Comparison of ENCODE assay signal across 13 cellular contexts in genomic region chr11:103898577-103899336, GRCh38.
DNase-seq lines count a peak whose midpoint lies in the region; ATAC-seq and TF ChIP-seq lines count a peak whose summit lies in the region.
"Had no signal": no experiment of that assay in that cellular context is flagged by ENCODE, and none has a peak within 500 bp of the region (broad histone marks: within the 10 kb centered on the region; RNA-seq: fewer than 3 reads in every experiment).

No MANE protein-coding gene starts in this region.

- intact Hi-C loops in left lung (cut with DNase I) = no loop called here

- no peaks in the 10 kb centered on the region for H3K9me3 ChIP-seq in left lung
- H3K9me3 ChIP-seq: lower lobe of right lung, psoas muscle, uterus had no signal

- H3K27ac ChIP-seq in left lung = no peak overlapping the region
- H3K27ac ChIP-seq: lower lobe of right lung, psoas muscle, uterus had no signal

- peak overlapping the region; percentile 55; the same call in 1 of the 2 replicates for H3K4me3 ChIP-seq in GM08714 (ENCODE audit: low read length)
- no peak overlapping the region for H3K4me3 ChIP-seq in left lung
- H3K4me3 ChIP-seq: lower lobe of right lung, psoas muscle, uterus had no signal

- H3K36me3 ChIP-seq in left lung = no peaks in the 10 kb centered on the region
- H3K36me3 ChIP-seq: lower lobe of right lung, uterus had no signal

- DNase-seq in T-helper 2 cell (no peak), left lung (no peak), kidney glomerular epithelial cell (lab: John Stamatoyannopoulos, UW) (no peak)
- no peak for DNase-seq in NK-92 treated with Interleukin-12 subunit alpha and Interleukin-12 subunit beta, amount 100 ng/mL, for 24 hours (lab: John Stamatoyannopoulos, UW)
- DNase-seq: activated CD4-positive, alpha-beta T cell treated with anti-CD3 and anti-CD28 coated beads for 36 hours; lower lobe of right lung; NCI-H2029; psoas muscle; uterus had no signal

- ATAC-seq in GM19438 (IDR thresholded peaks at IDR 0.05; ENCODE audit: low read depth, unreplicated experiment) (peak; percentile 68), HG02884 (IDR thresholded peaks at IDR 0.05; ENCODE audit: unreplicated experiment) (peak; percentile 48), HG03565 (IDR thresholded peaks at IDR 0.05; ENCODE audit: unreplicated experiment) (peak; percentile 66), left lung (no peak)
- ATAC-seq: activated CD4-positive, alpha-beta T cell treated with anti-CD3 and anti-CD28 coated beads for 36 hours; lower lobe of right lung; psoas muscle had no signal

- TF ChIP-seq CTCF in left lung (IDR thresholded peaks at IDR 0.05) = no peak

- no peaks in the 10 kb centered on the region for H3K4me1 ChIP-seq in left lung
- H3K4me1 ChIP-seq: psoas muscle, uterus had no signal

- H3K27me3 ChIP-seq in left lung = no peaks in the 10 kb centered on the region
- H3K27me3 ChIP-seq: uterus had no signal
